Comparison of ENCODE assay signal across 20 cellular contexts in the genomic region with DNA sequence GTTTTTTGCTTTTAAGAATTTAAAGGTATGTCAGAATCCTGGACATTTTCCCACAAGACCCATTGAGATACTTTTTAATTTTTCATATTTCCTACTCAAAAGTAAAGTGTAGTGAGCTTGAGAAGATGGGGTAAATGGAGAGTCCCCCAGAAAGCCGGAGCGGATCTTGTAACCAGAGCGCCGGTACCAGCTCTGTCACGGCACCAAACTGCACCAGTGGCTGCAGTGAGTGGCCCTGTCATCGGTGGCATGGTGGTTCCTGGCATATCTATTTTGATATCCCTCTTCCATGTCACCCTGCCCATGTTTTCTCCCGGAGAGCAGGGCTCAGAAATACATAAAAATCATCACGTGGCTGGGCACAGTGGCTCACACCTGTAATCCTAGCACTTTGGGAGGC. TPM values are rescaled to one million over a fixed set of nuclear protein-coding genes. Genes with fewer than 3 reads are reported as not detected.
"Had no signal": no experiment of that assay in that cellular context is flagged by ENCODE, and none has a peak within 500 bp of the region (broad histone marks: within the 10 kb centered on the region; RNA-seq: fewer than 3 reads in every experiment).

No MANE protein-coding gene starts in this region.

- H3K9me3 Mint-ChIP-seq: activated B cell treated with CpG ODN at 0.5 μM for 24 hours; activated CD4-positive, alpha-beta memory T cell treated with anti-CD3 and anti-CD28 coated beads for 36 hours; activated CD4-positive, alpha-beta memory T cell treated with anti-CD3 and anti-CD28 coated beads, Interleukin-2, amount 10 ng/mL, durations not matched to agents 7 days and 5 days; activated CD4-positive, alpha-beta T cell treated with anti-CD3 and anti-CD28 coated beads, Interleukin-2, amount 10 ng/mL, durations not matched to agents 24 days and 14 days; activated CD4-positive, alpha-beta T cell treated with anti-CD3 and anti-CD28 coated beads, Interleukin-2, amount 10 ng/mL, durations not matched to agents 7 days and 5 days; activated CD8-positive, alpha-beta T cell treated with anti-CD3 and anti-CD28 coated beads for 36 hours; T-cell; T-helper 1 cell treated with Interleukin-12 subunit alpha and Interleukin-12 subunit beta and Interleukin-4 antibody, amounts not matched to agents 30 μg/mL and 1 μg/mL, for 36 hours; T-helper 2 cell treated with Interferon-gamma antibody and Interleukin-4, amounts not matched to agents 5 μg/mL and 100 μg/mL, for 36 hours; WTC11 had no signal

- H3K4me3 Mint-ChIP-seq: activated B cell treated with CpG ODN at 0.5 μM for 24 hours; activated CD4-positive, alpha-beta memory T cell treated with anti-CD3 and anti-CD28 coated beads for 36 hours; activated CD4-positive, alpha-beta memory T cell treated with anti-CD3 and anti-CD28 coated beads, Interleukin-2, amount 10 ng/mL, durations not matched to agents 7 days and 5 days; activated CD4-positive, alpha-beta T cell treated with anti-CD3 and anti-CD28 coated beads for 36 hours; activated CD4-positive, alpha-beta T cell treated with anti-CD3 and anti-CD28 coated beads, Interleukin-2, amount 10 ng/mL, durations not matched to agents 24 days and 14 days; activated CD4-positive, alpha-beta T cell treated with anti-CD3 and anti-CD28 coated beads, Interleukin-2, amount 10 ng/mL, durations not matched to agents 7 days and 5 days; activated CD8-positive, alpha-beta T cell treated with anti-CD3 and anti-CD28 coated beads for 36 hours; activated CD8-positive, alpha-beta T cell treated with anti-CD3 and anti-CD28 coated beads, Interleukin-2, amount 10 ng/mL, durations not matched to agents 7 days and 5 days; T-cell; T-helper 1 cell treated with Interleukin-12 subunit alpha and Interleukin-12 subunit beta and Interleukin-4 antibody, amounts not matched to agents 30 μg/mL and 1 μg/mL, for 36 hours; T-helper 17 cell; T-helper 2 cell treated with Interferon-gamma antibody and Interleukin-4, amounts not matched to agents 5 μg/mL and 100 μg/mL, for 36 hours; WTC11 had no signal

- DNase-seq: activated B cell treated with CpG ODN at 0.5 μM for 24 hours; activated CD4-positive, CD25-positive, alpha-beta regulatory T cell treated with anti-CD3 and anti-CD28 coated beads, Interleukin-2, amount 50 U/mL, for 72 hours; T1000 had no signal

- H3K27ac Mint-ChIP-seq: activated B cell treated with CpG ODN at 0.5 μM for 24 hours; activated CD4-positive, alpha-beta memory T cell treated with anti-CD3 and anti-CD28 coated beads for 36 hours; activated CD4-positive, alpha-beta memory T cell treated with anti-CD3 and anti-CD28 coated beads, Interleukin-2, amount 10 ng/mL, durations not matched to agents 7 days and 5 days; activated CD4-positive, alpha-beta T cell treated with anti-CD3 and anti-CD28 coated beads for 36 hours; activated CD4-positive, alpha-beta T cell treated with anti-CD3 and anti-CD28 coated beads, Interleukin-2, amount 10 ng/mL, durations not matched to agents 24 days and 14 days; activated CD4-positive, alpha-beta T cell treated with anti-CD3 and anti-CD28 coated beads, Interleukin-2, amount 10 ng/mL, durations not matched to agents 7 days and 5 days; activated CD8-positive, alpha-beta T cell treated with anti-CD3 and anti-CD28 coated beads for 36 hours; activated CD8-positive, alpha-beta T cell treated with anti-CD3 and anti-CD28 coated beads, Interleukin-2, amount 10 ng/mL, durations not matched to agents 7 days and 5 days; T-cell; T-helper 1 cell treated with Interleukin-12 subunit alpha and Interleukin-12 subunit beta and Interleukin-4 antibody, amounts not matched to agents 30 μg/mL and 1 μg/mL, for 36 hours; T-helper 17 cell; T-helper 2 cell treated with Interferon-gamma antibody and Interleukin-4, amounts not matched to agents 5 μg/mL and 100 μg/mL, for 36 hours; WTC11 had no signal

- H3K4me1 Mint-ChIP-seq: activated B cell treated with CpG ODN at 0.5 μM for 24 hours; activated CD4-positive, alpha-beta memory T cell treated with anti-CD3 and anti-CD28 coated beads, Interleukin-2, amount 10 ng/mL, durations not matched to agents 7 days and 5 days; activated CD4-positive, alpha-beta T cell treated with anti-CD3 and anti-CD28 coated beads for 36 hours; activated CD4-positive, alpha-beta T cell treated with anti-CD3 and anti-CD28 coated beads, Interleukin-2, amount 10 ng/mL, durations not matched to agents 24 days and 14 days; activated CD4-positive, alpha-beta T cell treated with anti-CD3 and anti-CD28 coated beads, Interleukin-2, amount 10 ng/mL, durations not matched to agents 7 days and 5 days; T-helper 17 cell had no signal

- H3K36me3 ChIP-seq: WERI-Rb-1 had no signal

- H3K27ac ChIP-seq: VCaP, WERI-Rb-1 had no signal

- H3K36me3 Mint-ChIP-seq: activated CD4-positive, alpha-beta memory T cell treated with anti-CD3 and anti-CD28 coated beads for 36 hours; T-cell; WTC11 had no signal

RNA-seq across cellular contexts. Expression of a gene that starts 19.3 kb away (rescaled TPM):
- total RNA-seq: activated B cell treated with CpG ODN at 0.5 μM for 24 hours; activated CD4-positive, alpha-beta memory T cell treated with anti-CD3 and anti-CD28 coated beads for 36 hours; activated CD4-positive, alpha-beta memory T cell treated with anti-CD3 and anti-CD28 coated beads, Interleukin-2, amount 10 ng/mL, durations not matched to agents 7 days and 5 days; activated CD4-positive, alpha-beta T cell treated with anti-CD3 and anti-CD28 coated beads for 36 hours; activated CD4-positive, alpha-beta T cell treated with anti-CD3 and anti-CD28 coated beads, Interleukin-2, amount 10 ng/mL, durations not matched to agents 24 days and 14 days; activated CD8-positive, alpha-beta T cell treated with anti-CD3 and anti-CD28 coated beads, Interleukin-2, amount 10 ng/mL, durations not matched to agents 7 days and 5 days; T-helper 1 cell treated with Interleukin-12 subunit alpha and Interleukin-12 subunit beta and Interleukin-4 antibody, amounts not matched to agents 30 ng/mL and 1 ng/mL, for 36 hours; T-helper 17 cell; T-helper 2 cell treated with Interferon-gamma antibody and Interleukin-4, amounts not matched to agents 100 ng/mL and 5 ng/mL, for 36 hours had no signal

RNA-seq across cellular contexts. Expression of a gene that starts 22.2 kb away (rescaled TPM):
- total RNA-seq: activated B cell treated with CpG ODN at 0.5 μM for 24 hours; activated CD4-positive, alpha-beta memory T cell treated with anti-CD3 and anti-CD28 coated beads for 36 hours; activated CD4-positive, alpha-beta memory T cell treated with anti-CD3 and anti-CD28 coated beads, Interleukin-2, amount 10 ng/mL, durations not matched to agents 7 days and 5 days; activated CD4-positive, alpha-beta T cell treated with anti-CD3 and anti-CD28 coated beads for 36 hours; activated CD4-positive, alpha-beta T cell treated with anti-CD3 and anti-CD28 coated beads, Interleukin-2, amount 10 ng/mL, durations not matched to agents 24 days and 14 days; activated CD4-positive, alpha-beta T cell treated with anti-CD3 and anti-CD28 coated beads, Interleukin-2, amount 10 ng/mL, durations not matched to agents 7 days and 5 days; activated CD8-positive, alpha-beta memory T cell treated with anti-CD3 and anti-CD28 coated beads for 36 hours; activated CD8-positive, alpha-beta T cell treated with anti-CD3 and anti-CD28 coated beads for 36 hours; activated CD8-positive, alpha-beta T cell treated with anti-CD3 and anti-CD28 coated beads, Interleukin-2, amount 10 ng/mL, durations not matched to agents 7 days and 5 days; T-cell; T-helper 1 cell treated with Interleukin-12 subunit alpha and Interleukin-12 subunit beta and Interleukin-4 antibody, amounts not matched to agents 30 ng/mL and 1 ng/mL, for 36 hours; T-helper 17 cell; T-helper 2 cell treated with Interferon-gamma antibody and Interleukin-4, amounts not matched to agents 100 ng/mL and 5 ng/mL, for 36 hours; WTC11 had no signal
